14 cellular contexts compared by ENCODE assay signal in genomic region chr2:39433586-39434195, GRCh38. TPM values are rescaled to one million over a fixed set of nuclear protein-coding genes. Genes with fewer than 3 reads are reported as not detected.
A peak's percentile ranks its signal among the peaks of the same experiment; 100 is the strongest.
DNase-seq lines count a peak whose midpoint lies in the region; ATAC-seq and TF ChIP-seq lines count a peak whose summit lies in the region.
"Had no signal": no experiment of that assay in that cellular context is flagged by ENCODE, and none has a peak within 500 bp of the region (broad histone marks: within the 10 kb centered on the region; RNA-seq: fewer than 3 reads in every experiment).

No MANE protein-coding gene starts in this region.

- H4K20me1 ChIP-seq in H9 (ENCODE audit: control insufficient read depth, insufficient read depth, insufficient read length) = no peaks in the 10 kb centered on the region

- peaks cover 0 to 2% (median 0%) of the 10 kb centered on the region in 3 experiments; a peak in 2 of 7 replicates for H3K36me3 Mint-ChIP-seq in H9 (ENCODE audit: insufficient read depth in 1 of 3, low read depth in 3 of 3)
- H3K36me3 Mint-ChIP-seq in natural killer cell treated with Interleukin-12 subunit alpha and Interleukin-12 subunit beta and Interleukin-15 and Interleukin-18, amount 100 ng/mL, for 72 hours = no peaks in the 10 kb centered on the region

- H3K23me2 ChIP-seq in H9 (ENCODE audit: insufficient read length, low read depth, low read length, poor library complexity, severe bottlenecking) = peaks cover 18% of the 10 kb centered on the region

- H3K27ac ChIP-seq in heart right ventricle = peak overlapping the region in 6 of 10 donors; percentile 0 to 99 (median 98)
- H3K27ac ChIP-seq in vagina = peak overlapping the region; percentile 0
- H3K27ac ChIP-seq in H9 (ENCODE audit: insufficient read length, low read depth, low read length) = no peak overlapping the region
- H3K27ac ChIP-seq: SJCRH30 had no signal

- no peak for TF ChIP-seq CTCF in heart right ventricle (IDR thresholded peaks at IDR 0.05)
- no peak for TF ChIP-seq CTCF in vagina (IDR thresholded peaks at IDR 0.05)
- TF ChIP-seq CTCF in H9 (conservative IDR thresholded peaks at IDR 0.05) = no peak

- H2BK5ac ChIP-seq in H9 (ENCODE audit: insufficient read length, low read length) = no peak overlapping the region

- H4K91ac ChIP-seq in H9 (ENCODE audit: insufficient read length, low read depth, low read length) = no peak overlapping the region

- no peak overlapping the region for H3K9ac ChIP-seq in H9 (ENCODE audit: extremely low read depth, insufficient read length, low read length)

- H3K9me3 Mint-ChIP-seq in H9 = no peaks in the 10 kb centered on the region; a peak in 1 of 5 replicates
- no peaks in the 10 kb centered on the region for H3K9me3 Mint-ChIP-seq in natural killer cell treated with Interleukin-12 subunit alpha and Interleukin-12 subunit beta and Interleukin-15 and Interleukin-18, amount 100 ng/mL, for 72 hours
- H3K9me3 Mint-ChIP-seq: stimulated activated naive CD8-positive, alpha-beta T cell treated with anti-CD3 and anti-CD28 coated beads, Interleukin-15, Interleukin-2, amounts not matched to agents 100 ng/mL and 50 ng/mL, for 24 hours had no signal

- H3K27me3 ChIP-seq in heart right ventricle (no peaks in the 10 kb centered on the region), vagina (no peaks in the 10 kb centered on the region), H9 (ENCODE audit: insufficient read depth, low read length) (no peaks in the 10 kb centered on the region)
- H3K27me3 ChIP-seq: SJCRH30 had no signal

- no peak overlapping the region for H3K14ac ChIP-seq in H9 (ENCODE audit: insufficient read depth, low read length)

- no peak overlapping the region; a peak in 1 of 7 replicates for H3K27ac Mint-ChIP-seq in H9
- H3K27ac Mint-ChIP-seq in natural killer cell treated with Interleukin-12 subunit alpha and Interleukin-12 subunit beta and Interleukin-15 and Interleukin-18, amount 100 ng/mL, for 72 hours = no peak overlapping the region
- H3K27ac Mint-ChIP-seq: stimulated activated naive CD8-positive, alpha-beta T cell treated with anti-CD3 and anti-CD28 coated beads, Interleukin-15, Interleukin-2, amounts not matched to agents 100 ng/mL and 50 ng/mL, for 24 hours had no signal

- no peak overlapping the region for H3K4me2 ChIP-seq in H9 (ENCODE audit: insufficient read depth, insufficient read length, low read length)

- H3K4me3 Mint-ChIP-seq in H9 = peak overlapping the region in 1 of 2 experiments; percentile 48; a peak in 3 of 5 replicates
- H3K4me3 Mint-ChIP-seq in natural killer cell treated with Interleukin-12 subunit alpha and Interleukin-12 subunit beta and Interleukin-15 and Interleukin-18, amount 100 ng/mL, for 72 hours = no peak overlapping the region

- no peak overlapping the region for H3K4ac ChIP-seq in H9 (ENCODE audit: low read depth, low read length)

- DNase-seq in heart right ventricle (no peak), Right ventricle myocardium superior (no peak), amniotic epithelial cell (ENCODE audit: low read depth) (peak; percentile 46), iris pigment epithelial cell (ENCODE audit: low read depth) (peak; percentile 67), vagina (ENCODE audit: extremely low spot score in 2 of 2) (no peak), H9 (no peak)
- no peak for DNase-seq in natural killer cell treated with Interleukin-12 subunit alpha and Interleukin-12 subunit beta and Interleukin-15 and Interleukin-18, amount 100 ng/mL, for 72 hours (ENCODE audit: low spot score)
- DNase-seq: NCI-H2029; NK-92 treated with Interleukin-12 subunit alpha and Interleukin-12 subunit beta, amount 100 ng/mL, for 24 hours; SJCRH30 had no signal

- no peaks in the 10 kb centered on the region for H3K27me3 Mint-ChIP-seq in H9 (ENCODE audit: low read depth)
- H3K27me3 Mint-ChIP-seq in natural killer cell treated with Interleukin-12 subunit alpha and Interleukin-12 subunit beta and Interleukin-15 and Interleukin-18, amount 100 ng/mL, for 72 hours = no peaks in the 10 kb centered on the region
- H3K27me3 Mint-ChIP-seq: stimulated activated naive CD8-positive, alpha-beta T cell treated with anti-CD3 and anti-CD28 coated beads, Interleukin-15, Interleukin-2, amounts not matched to agents 100 ng/mL and 50 ng/mL, for 24 hours had no signal

- H4K8ac ChIP-seq in H9 (replicated peaks; ENCODE audit: insufficient read length, low read depth, low read length) = no peak overlapping the region

- intact Hi-C loops in heart right ventricle (cut with DNase I) = loop anchor here in 1 of 10 donors (10.0 kb wide), 1 partner anchor 49 kb away; no protein-coding TSS in a partner anchor
- intact Hi-C loops in Right ventricle myocardium superior (cut with DNase I) = no loop called here
- intact Hi-C loops in vagina (cut with DNase I) = loop anchor here (10.0 kb wide), 1 partner anchor 71 kb away; no protein-coding TSS in a partner anchor

- H3K4me3 ChIP-seq in heart right ventricle (peak overlapping the region in 4 of 10 donors; percentile 79 to 97 (median 93)), vagina (no peak overlapping the region)
- H3K4me3 ChIP-seq: lung, SJCRH30, skin epidermis had no signal

- H2AK5ac ChIP-seq in H9 (ENCODE audit: insufficient read length, low read length) = no peak overlapping the region

- H2BK12ac ChIP-seq in H9 (ENCODE audit: insufficient read length, low read depth, low read length) = no peak overlapping the region

- 47 to 55% methylated on average over 5 of the region's 5 CpGs for whole genome bisulfite sequencing in heart right ventricle, 2 donors
- no CpG with 5 or more reads among the region's 5 CpGs for WGBS in H9 (ENCODE audit: extremely low coverage, insufficient read length, low lambda C conversion rate)

- TF ChIP-seq POLR2A in vagina (IDR thresholded peaks at IDR 0.05) = no peak

- H3T11ph ChIP-seq in H9 (ENCODE audit: low read length) = no peak overlapping the region

- H3K36me3 ChIP-seq in heart right ventricle (no peaks in the 10 kb centered on the region), vagina (no peaks in the 10 kb centered on the region)

- no peak overlapping the region for H3K23ac ChIP-seq in H9 (ENCODE audit: insufficient read length, low read depth, low read length)

- no peak overlapping the region for H4K5ac ChIP-seq in H9 (ENCODE audit: insufficient read length, low read depth, low read length)

- no peak overlapping the region for H3K18ac ChIP-seq in H9 (ENCODE audit: insufficient read length, low read depth, low read length)

- peaks cover 68 to 72% of the 10 kb centered on the region in 2 experiments for H3K4me1 Mint-ChIP-seq in H9
- H3K4me1 Mint-ChIP-seq in natural killer cell treated with Interleukin-12 subunit alpha and Interleukin-12 subunit beta and Interleukin-15 and Interleukin-18, amount 100 ng/mL, for 72 hours (ENCODE audit: low read depth in 2 of 2) = peaks cover 20 to 27% of the 10 kb centered on the region in 2 donors

- H2BK15ac ChIP-seq in H9 (ENCODE audit: low read depth, low read length) = no peak overlapping the region

- H2BK20ac ChIP-seq in H9 (ENCODE audit: low read depth, low read length, poor library complexity, severe bottlenecking) = no peak overlapping the region

- H2AFZ ChIP-seq in H9 (ENCODE audit: low read length) = no peak overlapping the region

- no peak overlapping the region for H3K56ac ChIP-seq in H9 (ENCODE audit: insufficient read length, low read depth, low read length)

- H3K4me1 ChIP-seq in heart right ventricle (peaks cover 8 to 78% (median 60%) of the 10 kb centered on the region in 9 donors), vagina (peaks cover 54% of the 10 kb centered on the region), H9 (ENCODE audit: insufficient read depth, low read length) (peaks cover 12% of the 10 kb centered on the region)

- H2BK120ac ChIP-seq in H9 (ENCODE audit: low read depth, low read length, poor library complexity, severe bottlenecking) = no peak overlapping the region

- peaks cover 8% of the 10 kb centered on the region for H3K79me1 ChIP-seq in H9 (ENCODE audit: insufficient read depth, low read depth, low read length, poor library complexity, severe bottlenecking)

- peaks cover 50% of the 10 kb centered on the region; the same call in 1 of the 2 replicates for H3K79me2 ChIP-seq in H9 (ENCODE audit: insufficient read depth, low read length)

- ATAC-seq in heart right ventricle = no peak
- ATAC-seq in Right ventricle myocardium superior (ENCODE audit: poor library complexity) = no peak
- no peak for ATAC-seq in GM21737 (IDR thresholded peaks at IDR 0.05; ENCODE audit: unreplicated experiment)
- ATAC-seq in natural killer cell treated with Interleukin-12 subunit alpha and Interleukin-12 subunit beta and Interleukin-15 and Interleukin-18, amount 100 ng/mL, for 72 hours = no peak

- H3K9me3 ChIP-seq in heart right ventricle = no peaks in the 10 kb centered on the region
- H3K9me3 ChIP-seq in vagina = no peaks in the 10 kb centered on the region
- no peaks in the 10 kb centered on the region for H3K9me3 ChIP-seq in H9 (ENCODE audit: control insufficient read depth, low read depth, low read length)
- H3K9me3 ChIP-seq: SJCRH30 had no signal

RNA-seq across cellular contexts. Expression of gene MAP4K3, which starts 3.4 kb away (rescaled TPM):
- 10 to 100 TPM; 27.6 to 49.0 (median 40.2) TPM for total RNA-seq in heart right ventricle
- polyA plus RNA-seq in heart right ventricle = 10 to 100 TPM in 1 of 2 donors, 1 to 10 TPM in 1; 8.1 to 41.5 TPM
- total RNA-seq in Right ventricle myocardium superior = 37.8 TPM
- 38.5 TPM for total RNA-seq in vagina
- total RNA-seq in H9 (2021) = 34.6 and 37.9 TPM in 2 replicates
- 10 to 100 TPM in 1 of 2 donors, 1 to 10 TPM in 1; 9.6 to 21.0 TPM for total RNA-seq in natural killer cell treated with Interleukin-12 subunit alpha and Interleukin-12 subunit beta and Interleukin-15 and Interleukin-18, amount 100 ng/mL, for 72 hours

Comparison
In these comparisons a context has a peak if more than half of its experiments do, and no peak if none do; other contexts are left out.
1. DNase-seq: peak in amniotic epithelial cell (single experiment) and iris pigment epithelial cell (single experiment); none in heart right ventricle (0 of 2), Right ventricle myocardium superior (single experiment), vagina (0 of 2), H9 (single experiment) and natural killer cell treated with Interleukin-12 subunit alpha and Interleukin-12 subunit beta and Interleukin-15 and Interleukin-18, amount 100 ng/mL, for 72 hours (single experiment).